In the genomic region with DNA sequence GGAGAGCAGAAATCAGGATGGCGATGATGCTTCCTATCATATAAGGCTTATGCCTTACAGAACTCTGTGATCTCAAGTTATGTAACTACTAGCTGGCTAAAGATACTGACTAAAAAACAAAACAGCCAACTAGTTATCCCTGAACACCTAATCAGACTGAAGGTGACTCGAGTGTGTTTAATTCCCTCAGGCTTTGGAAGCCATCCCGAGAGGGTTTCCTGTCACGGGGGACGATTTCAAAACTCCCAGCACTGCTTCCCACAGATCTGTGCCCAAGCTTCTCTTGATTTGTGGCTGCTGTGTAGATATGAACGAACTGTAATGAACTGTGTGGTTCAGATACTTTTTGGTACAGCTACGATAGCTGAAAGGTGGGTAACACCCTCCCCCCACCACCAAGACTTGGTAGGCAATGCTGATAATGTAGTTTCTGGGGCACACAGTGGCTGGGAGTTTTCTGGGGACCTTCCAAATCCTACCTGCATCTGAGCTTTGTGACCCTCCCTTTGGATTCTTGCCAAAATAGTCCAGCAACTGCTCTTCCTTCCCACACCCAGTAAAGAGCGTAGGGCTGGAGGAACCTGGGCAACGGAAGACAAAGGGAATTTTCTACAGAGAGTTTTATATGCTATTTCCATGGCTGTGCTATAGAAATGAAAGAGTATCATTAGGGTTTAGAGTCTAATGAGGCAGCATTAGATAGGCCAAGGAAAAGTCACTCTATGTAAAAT, we compare ENCODE assay signal across 9 cellular contexts.
A peak's percentile ranks its signal among the peaks of the same experiment; 100 is the strongest.
DNase-seq lines count a peak whose midpoint lies in the region; ATAC-seq, FAIRE-seq and TF ChIP-seq lines count a peak whose summit lies in the region.
"Had no signal": no experiment of that assay in that cellular context is flagged by ENCODE, and none has a peak within 500 bp of the region (broad histone marks: within the 10 kb centered on the region; RNA-seq: fewer than 3 reads in every experiment).

No MANE protein-coding gene starts in this region.

- WGBS in liver: 18% methylated on average over 9 of the region's 9 CpGs
- 13% methylated on average over 9 of the region's 9 CpGs for WGBS in HepG2 (ENCODE audit: low lambda C conversion rate)

- peak overlapping the region in 2 of 3 donors; percentile 1 to 30 for H3K4me3 ChIP-seq in liver (ENCODE audit: low read depth in 1 of 3, low read length in 3 of 3)
- no peak overlapping the region for H3K4me3 ChIP-seq in HepG2 (replicated peaks in 1 of 3; ENCODE audit: insufficient read depth in 1 of 3, low read depth in 2 of 3, low read length in 3 of 3)
- H3K4me3 ChIP-seq in lower lobe of right lung: no peak overlapping the region

- no peaks in the 10 kb centered on the region for H3K36me3 ChIP-seq in liver (ENCODE audit: control insufficient read depth in 4 of 4, insufficient read depth in 3 of 4, low read depth in 1 of 4, low read length in 3 of 4)
- H3K36me3 ChIP-seq in HepG2 (replicated peaks in 1 of 2; ENCODE audit: control insufficient read depth in 1 of 2, insufficient read depth in 2 of 2, low read length in 2 of 2): no peaks in the 10 kb centered on the region
- no peaks in the 10 kb centered on the region for H3K36me3 ChIP-seq in lower lobe of right lung

- H3K9ac ChIP-seq in liver (ENCODE audit: low read depth in 1 of 2, low read length in 2 of 2): peak overlapping the region in 1 of 2 donors; percentile 37
- H3K9ac ChIP-seq in HepG2 (ENCODE audit: insufficient read depth, low read depth, low read length): no peak overlapping the region

- H2AFZ ChIP-seq in HepG2 (ENCODE audit: low read length): no peak overlapping the region

- H4K20me1 ChIP-seq in HepG2 (ENCODE audit: insufficient read depth, low read length): no peaks in the 10 kb centered on the region

- intact Hi-C loops in HepG2 (cut with micrococcal nuclease; ENCODE audit: unreplicated experiment): loop anchor here (5.0 kb wide), 1 partner anchor 48 kb away; no protein-coding TSS in a partner anchor
- intact Hi-C loops in lower lobe of right lung (cut with DNase I): no loop called here

- TF ChIP-seq CTCF in liver (IDR thresholded peaks at IDR 0.05; ENCODE audit: low read depth, low read length, missing input control) (no peak), HepG2 (CRISPR knock-in tag; IDR thresholded peaks at IDR 0.05) (no peak), lower lobe of right lung (IDR thresholded peaks at IDR 0.05) (no peak)

- CTCF ChIA-PET in HepG2 (lab: Yijun Ruan, JAX; ENCODE audit: low intra/inter-chr PET ratio, low total read pairs): no interaction called here

- no TSS peak for BruUV-seq in HepG2 (replicated peaks; lab: Mats Ljungman, UMichigan)

- no peak for FAIRE-seq in HepG2 (lab: Jason Lieb, UNC)

- DNase-seq in HepG2 (ENCODE audit: low spot score): no peak
- peak; percentile 71 to 72 for DNase-seq in dermis microvascular lymphatic vessel endothelial cell (ENCODE audit: low read depth in 2 of 2)
- DNase-seq in lower lobe of right lung: no peak
- DNase-seq in inferior parietal cortex (ENCODE audit: extremely low spot score): no peak
- no peak for DNase-seq in iPS-NIHi7 (ENCODE audit: extremely low spot score)
- DNase-seq in stimulated activated CD4-positive, alpha-beta T cell treated with anti-CD3 and anti-CD28 coated beads, Interleukin-12 subunit alpha, Interleukin-12 subunit beta, amount 100 ng/mL, for 4 hours: no peak
- DNase-seq in occipital lobe (lab: John Stamatoyannopoulos, UW): no peak
- DNase-seq: activated CD8-positive, alpha-beta T cell treated with anti-CD3 and anti-CD28 coated beads for 36 hours had no signal

- ATAC-seq in HepG2 (no peak), lower lobe of right lung (peak; percentile 22 to 60)
- ATAC-seq: activated CD8-positive, alpha-beta T cell treated with anti-CD3 and anti-CD28 coated beads for 36 hours had no signal

- in situ Hi-C loops in HepG2 (cut with HindIII; ENCODE audit: extremely low pct_ligation_motif_present, low pct_unique_long_range_greater_than_20kb): no loop called here

- no peaks in the 10 kb centered on the region for H3K79me2 ChIP-seq in HepG2 (ENCODE audit: insufficient read depth, low read length)

- no peak for TF ChIP-seq POLR2A in HepG2 (IDR thresholded peaks at IDR 0.05; ENCODE audit: insufficient read depth in 1 of 2, low read depth in 2 of 2, low read length in 2 of 2)

- POLR2A ChIA-PET in HepG2 (lab: Yijun Ruan, JAX): no interaction called here

- peak overlapping the region; percentile 40 to 86 for H3K27ac ChIP-seq in liver (ENCODE audit: low read depth in 1 of 2, low read length in 2 of 2)
- no peak overlapping the region for H3K27ac ChIP-seq in HepG2 (ENCODE audit: extremely low read length, insufficient read depth, low read length)
- H3K27ac ChIP-seq in lower lobe of right lung: peak overlapping the region; percentile 62

- peaks cover 0 to 2% (median under 1%) of the 10 kb centered on the region in 4 donors for H3K9me3 ChIP-seq in liver (ENCODE audit: control insufficient read depth in 4 of 4, low read length in 3 of 4)
- peaks cover 10% of the 10 kb centered on the region for H3K9me3 ChIP-seq in HepG2 (ENCODE audit: low read length)
- H3K9me3 ChIP-seq in lower lobe of right lung: no peaks in the 10 kb centered on the region

- TF ChIP-seq RAD21 in liver (IDR thresholded peaks at IDR 0.05) (peak; percentile 48 to 56), HepG2 (CRISPR knock-in tag; IDR thresholded peaks at IDR 0.05) (no peak)

- no peak for TF ChIP-seq EP300 in HepG2 (IDR thresholded peaks at IDR 0.05; ENCODE audit: low read depth in 2 of 2, low read length in 2 of 2)
- no peak for TF ChIP-seq EP300 in HepG2 (CRISPR knock-in tag; IDR thresholded peaks at IDR 0.05; ENCODE audit: borderline replicate concordance)

- peaks cover 0 to 16% (median 9%) of the 10 kb centered on the region in 4 donors for H3K4me1 ChIP-seq in liver (ENCODE audit: control insufficient read depth in 4 of 4, insufficient read depth in 4 of 4, low read length in 3 of 4)
- peaks cover 12% of the 10 kb centered on the region for H3K4me1 ChIP-seq in HepG2 (ENCODE audit: insufficient read depth, low read length)
- peaks cover 27% of the 10 kb centered on the region for H3K4me1 ChIP-seq in lower lobe of right lung

- no peak overlapping the region for H3K4me2 ChIP-seq in HepG2 (ENCODE audit: low read depth, low read length)

- H3K27me3 ChIP-seq in liver (ENCODE audit: control insufficient read depth in 4 of 4, insufficient read depth in 4 of 4, low read length in 3 of 4) (no peaks in the 10 kb centered on the region), HepG2 (ENCODE audit: control insufficient read depth in 1 of 2, insufficient read depth in 2 of 2, low read length in 2 of 2) (peaks cover 3 to 38% of the 10 kb centered on the region in 2 experiments; a peak in 4 of 5 replicates), lower lobe of right lung (ENCODE audit: low read depth) (no peaks in the 10 kb centered on the region)

TF ChIP-seq in liver, 16 proteins besides CTCF, POLR2A, EP300 and RAD21 (continues in another document):
- TF ChIP-seq ZBTB33 (IDR thresholded peaks at IDR 0.05): peak; percentile 29

TF ChIP-seq in HepG2, 621 proteins besides CTCF, POLR2A, EP300 and RAD21:
- no peak for TF ChIP-seq RFXAP (CRISPR knock-in tag; IDR thresholded peaks at IDR 0.05; ENCODE audit: borderline replicate concordance)
- TF ChIP-seq, protein P1, sequence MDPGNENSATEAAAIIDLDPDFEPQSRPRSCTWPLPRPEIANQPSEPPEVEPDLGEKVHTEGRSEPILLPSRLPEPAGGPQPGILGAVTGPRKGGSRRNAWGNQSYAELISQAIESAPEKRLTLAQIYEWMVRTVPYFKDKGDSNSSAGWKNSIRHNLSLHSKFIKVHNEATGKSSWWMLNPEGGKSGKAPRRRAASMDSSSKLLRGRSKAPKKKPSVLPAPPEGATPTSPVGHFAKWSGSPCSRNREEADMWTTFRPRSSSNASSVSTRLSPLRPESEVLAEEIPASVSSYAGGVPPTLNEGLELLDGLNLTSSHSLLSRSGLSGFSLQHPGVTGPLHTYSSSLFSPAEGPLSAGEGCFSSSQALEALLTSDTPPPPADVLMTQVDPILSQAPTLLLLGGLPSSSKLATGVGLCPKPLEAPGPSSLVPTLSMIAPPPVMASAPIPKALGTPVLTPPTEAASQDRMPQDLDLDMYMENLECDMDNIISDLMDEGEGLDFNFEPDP (CRISPR knock-in tag; conservative IDR thresholded peaks at IDR 0.05): no peak
- no peak for TF ChIP-seq ZNF558 (CRISPR knock-in tag; IDR thresholded peaks at IDR 0.05; ENCODE audit: borderline replicate concordance)
- no peak for TF ChIP-seq ZBTB43 (CRISPR knock-in tag; conservative IDR thresholded peaks at IDR 0.05)
- TF ChIP-seq ZNF607 (CRISPR knock-in tag; IDR thresholded peaks at IDR 0.05; ENCODE audit: borderline replicate concordance): no peak
- no peak for TF ChIP-seq SALL1 (CRISPR knock-in tag; IDR thresholded peaks at IDR 0.05)
- TF ChIP-seq, protein P2, sequence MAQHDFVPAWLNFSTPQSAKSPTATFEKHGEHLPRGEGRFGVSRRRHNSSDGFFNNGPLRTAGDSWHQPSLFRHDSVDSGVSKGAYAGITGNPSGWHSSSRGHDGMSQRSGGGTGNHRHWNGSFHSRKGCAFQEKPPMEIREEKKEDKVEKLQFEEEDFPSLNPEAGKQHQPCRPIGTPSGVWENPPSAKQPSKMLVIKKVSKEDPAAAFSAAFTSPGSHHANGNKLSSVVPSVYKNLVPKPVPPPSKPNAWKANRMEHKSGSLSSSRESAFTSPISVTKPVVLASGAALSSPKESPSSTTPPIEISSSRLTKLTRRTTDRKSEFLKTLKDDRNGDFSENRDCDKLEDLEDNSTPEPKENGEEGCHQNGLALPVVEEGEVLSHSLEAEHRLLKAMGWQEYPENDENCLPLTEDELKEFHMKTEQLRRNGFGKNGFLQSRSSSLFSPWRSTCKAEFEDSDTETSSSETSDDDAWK (CRISPR knock-in tag; IDR thresholded peaks at IDR 0.05): no peak

Comparison
In these comparisons a context has a peak if more than half of its experiments do, and no peak if none do; other contexts are left out.
1. H3K4me3 ChIP-seq: peak in liver (2 of 3); none in HepG2 (0 of 3) and lower lobe of right lung (single experiment).
2. DNase-seq: peak in dermis microvascular lymphatic vessel endothelial cell (2 of 2); none in HepG2 (single experiment), lower lobe of right lung (single experiment), inferior parietal cortex (single experiment), iPS-NIHi7 (single experiment), stimulated activated CD4-positive, alpha-beta T cell treated with anti-CD3 and anti-CD28 coated beads, Interleukin-12 subunit alpha, Interleukin-12 subunit beta, amount 100 ng/mL, for 4 hours (single experiment) and occipital lobe (single experiment).